Comparison of ENCODE assay signal across 24 cellular contexts in the genomic region with DNA sequence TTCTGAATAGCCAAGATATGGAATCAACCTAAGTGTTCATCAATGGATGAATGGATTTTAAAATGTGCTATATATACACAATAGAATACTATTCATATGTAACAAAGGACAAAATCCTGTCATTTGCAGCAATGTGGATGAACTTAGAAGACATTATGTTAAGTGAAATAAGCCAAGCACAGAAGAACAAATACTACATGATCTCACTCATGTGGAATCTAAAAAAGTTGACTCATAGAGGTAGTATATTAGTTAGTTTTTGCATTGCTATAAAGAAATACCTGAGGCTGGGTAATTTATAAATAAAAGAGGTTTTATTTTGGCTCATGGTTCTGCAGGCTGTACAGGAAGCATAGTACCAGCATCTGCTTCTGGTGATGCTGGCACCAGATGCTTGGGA. TPM values are rescaled to one million over a fixed set of nuclear protein-coding genes. Genes with fewer than 3 reads are reported as not detected.
"Had no signal": no experiment of that assay in that cellular context is flagged by ENCODE, and none has a peak within 500 bp of the region (broad histone marks: within the 10 kb centered on the region; RNA-seq: fewer than 3 reads in every experiment).

No MANE protein-coding gene starts in this region.

- DNase-seq: activated B cell treated with CpG ODN at 0.5 μM for 24 hours; activated CD4-positive, alpha-beta memory T cell treated with anti-CD3 and anti-CD28 coated beads for 36 hours; activated CD4-positive, alpha-beta T cell treated with anti-CD3 and anti-CD28 coated beads for 1 hour; activated CD4-positive, alpha-beta T cell treated with anti-CD3 and anti-CD28 coated beads, Interleukin-2, amount 10 ng/mL, durations not matched to agents 24 days and 14 days; activated CD8-positive, alpha-beta memory T cell treated with anti-CD3 and anti-CD28 coated beads for 24 hours; activated gamma-delta T cell; activated naive CD4-positive, alpha-beta T cell treated with anti-CD3 and anti-CD28 coated beads, Interleukin-2, amount 10 ng/mL, durations not matched to agents 7 days and 5 days; activated naive CD8-positive, alpha-beta T cell treated with anti-CD3 and anti-CD28 coated beads for 36 hours; activated T-cell treated with anti-CD3 and anti-CD28 coated beads, Interleukin-2, amount 50 U/mL, for 4 hours; caudate nucleus; Kasumi-1; KBM-7; NCI-H1092; NCI-H1417; NCI-H1930; NCI-H2107; NCI-H2171 treated with DMSO at 0.1 percent for 48 hours; NCI-H345; NCI-H510A; NCI-H526 treated with DMSO at 0.1 percent for 48 hours; OCI-M1; SHP77 treated with DMSO at 0.1 percent for 48 hours had no signal

- ATAC-seq: activated T-cell treated with anti-CD3 and anti-CD28 coated beads, Interleukin-2, amount 50 U/mL, for 4 hours; activated T-helper 17 cell treated with anti-CD3 and anti-CD28 coated beads, Interleukin-2, amount 50 U/mL, for 72 hours had no signal

RNA-seq across cellular contexts. Expression of a gene that starts 8.1 kb away (rescaled TPM):
- total RNA-seq: SK-MEL-5 had no signal

RNA-seq across cellular contexts. Expression of a gene that starts 58.2 kb away (rescaled TPM):
- total RNA-seq: activated B cell treated with CpG ODN at 0.5 μM for 24 hours; activated naive CD8-positive, alpha-beta T cell treated with anti-CD3 and anti-CD28 coated beads for 36 hours; activated T-helper 17 cell treated with anti-CD3 and anti-CD28 coated beads, Interleukin-2, amount 50 U/mL, for 72 hours had no signal
